ENCODE assay signal across 12 cellular contexts in the genomic region with DNA sequence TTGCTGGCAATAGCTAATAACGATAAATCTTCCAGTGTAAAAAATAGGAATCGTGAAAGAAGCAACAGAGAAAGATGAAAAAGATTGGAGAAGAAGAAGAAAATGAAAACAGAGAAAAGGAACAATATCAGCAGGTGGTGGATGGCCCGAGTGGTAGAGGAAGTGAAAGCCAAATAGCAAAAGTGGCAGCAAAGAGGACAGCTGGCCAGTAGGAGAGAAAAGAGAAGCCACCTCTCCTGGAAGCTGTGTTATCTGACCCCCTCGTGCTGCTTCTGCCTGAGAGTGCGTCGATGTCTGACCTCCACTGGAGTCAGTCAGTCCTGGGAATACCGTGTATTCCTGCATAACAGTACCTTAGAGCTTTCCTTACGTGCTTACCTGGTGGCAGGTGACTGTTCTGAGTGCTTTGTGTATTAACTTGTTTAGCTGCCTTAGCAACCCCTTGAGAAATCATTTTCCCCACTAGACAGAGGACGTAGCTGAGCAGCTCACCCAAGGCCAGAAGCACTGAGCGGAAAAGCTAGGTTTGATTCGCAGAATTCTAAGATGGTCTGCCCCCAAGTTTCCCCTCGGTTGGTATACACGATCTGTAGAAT.
DNase-seq lines count a peak whose midpoint lies in the region; ATAC-seq and TF ChIP-seq lines count a peak whose summit lies in the region.
"Had no signal": no experiment of that assay in that cellular context is flagged by ENCODE, and none has a peak within 500 bp of the region (broad histone marks: within the 10 kb centered on the region; RNA-seq: fewer than 3 reads in every experiment).

No MANE protein-coding gene starts in this region.

- H3K4me1 ChIP-seq in smooth muscle cell (ENCODE audit: low read depth): peaks cover 3% of the 10 kb centered on the region

- H3K27ac ChIP-seq in SU-DHL-6 (ENCODE audit: low read depth, low read length): peak overlapping the region; percentile 86
- H3K27ac ChIP-seq in smooth muscle cell (ENCODE audit: low read depth): peak overlapping the region; percentile 86

- H3K36me3 ChIP-seq in SU-DHL-6 (ENCODE audit: low read length) (no peaks in the 10 kb centered on the region), smooth muscle cell (ENCODE audit: low read depth) (no peaks in the 10 kb centered on the region)

- no peak for TF ChIP-seq CTCF in SU-DHL-6 (IDR thresholded peaks at IDR 0.05; ENCODE audit: insufficient read depth, low read length, poor library complexity, severe bottlenecking)
- TF ChIP-seq CTCF in smooth muscle cell (IDR thresholded peaks at IDR 0.05; ENCODE audit: borderline replicate concordance, insufficient read depth, poor library complexity, severe bottlenecking): no peak

- H3K9me3 Mint-ChIP-seq in activated T-helper 1 cell treated with anti-CD3 and anti-CD28 coated beads, Interleukin-12 subunit alpha, Interleukin-12 subunit beta, Interleukin-2, Interleukin-4 antibody, amounts not matched to agents 30 ng/mL and 10 ng/mL and 1 ng/mL, durations not matched to agents 14 hours and 24 hours and 36 hours: no peaks in the 10 kb centered on the region

- H3K4me1 Mint-ChIP-seq in activated T-helper 1 cell treated with anti-CD3 and anti-CD28 coated beads, Interleukin-12 subunit alpha, Interleukin-12 subunit beta, Interleukin-2, Interleukin-4 antibody, amounts not matched to agents 30 ng/mL and 10 ng/mL and 1 ng/mL, durations not matched to agents 14 hours and 24 hours and 36 hours (ENCODE audit: low read depth): peaks cover 24% of the 10 kb centered on the region

- 78% methylated on average over 13 of the region's 13 CpGs for WGBS in smooth muscle cell (ENCODE audit: low lambda C conversion rate)

- H3K9me2 ChIP-seq in SU-DHL-6 (replicated peaks; ENCODE audit: insufficient read depth, low read length): no peaks in the 10 kb centered on the region

- H3K4me3 ChIP-seq in SU-DHL-6 (ENCODE audit: insufficient read depth, low read length, poor library complexity, severe bottlenecking): no peak overlapping the region
- no peak overlapping the region for H3K4me3 ChIP-seq in smooth muscle cell

- H3K79me2 ChIP-seq in SU-DHL-6 (ENCODE audit: insufficient read depth, low read length) (no peaks in the 10 kb centered on the region), smooth muscle cell (ENCODE audit: low read depth) (no peaks in the 10 kb centered on the region)

- H3K27me3 ChIP-seq in SU-DHL-6 (ENCODE audit: low read length) (no peaks in the 10 kb centered on the region), smooth muscle cell (ENCODE audit: low read depth) (no peaks in the 10 kb centered on the region)

- H3K9ac ChIP-seq in SU-DHL-6 (ENCODE audit: low read length): peak overlapping the region; percentile 34
- H3K9ac ChIP-seq in smooth muscle cell (ENCODE audit: low read depth): peak overlapping the region; percentile 65

- no peaks in the 10 kb centered on the region for H3K9me3 ChIP-seq in SU-DHL-6 (ENCODE audit: insufficient read depth, low read length)
- H3K9me3 ChIP-seq in smooth muscle cell (replicated peaks; ENCODE audit: low read depth): no peaks in the 10 kb centered on the region

- DNase-seq in NCI-H1417 (lab: John Stamatoyannopoulos, UW): peak; percentile 40 to 72 (median 70)
- DNase-seq in NCI-H1417 treated with DMSO at 0.1 percent for 48 hours (lab: John Stamatoyannopoulos, UW): no peak
- peak; percentile 67 for DNase-seq in NCI-H187 treated with DMSO at 0.1 percent for 48 hours (lab: John Stamatoyannopoulos, UW)
- no peak for DNase-seq in smooth muscle cell (lab: John Stamatoyannopoulos, UW; ENCODE audit: unreplicated experiment)
- no peak for DNase-seq in activated T-helper 1 cell treated with anti-CD3 and anti-CD28 coated beads, Interleukin-12 subunit alpha, Interleukin-12 subunit beta, Interleukin-2, Interleukin-4 antibody, amounts not matched to agents 30 ng/mL and 10 ng/mL and 1 ng/mL, durations not matched to agents 14 hours and 24 hours and 36 hours (ENCODE audit: low spot score)
- DNase-seq: 8988T, GDM1, mammary epithelial cell had no signal

- H3K27ac Mint-ChIP-seq in activated T-helper 1 cell treated with anti-CD3 and anti-CD28 coated beads, Interleukin-12 subunit alpha, Interleukin-12 subunit beta, Interleukin-2, Interleukin-4 antibody, amounts not matched to agents 30 ng/mL and 10 ng/mL and 1 ng/mL, durations not matched to agents 14 hours and 24 hours and 36 hours: no peak overlapping the region

- no peak for ATAC-seq in HG03025 (IDR thresholded peaks at IDR 0.05; ENCODE audit: low FRiP score, unreplicated experiment)
- no peak for ATAC-seq in GM19023 (IDR thresholded peaks at IDR 0.05; ENCODE audit: unreplicated experiment)
- ATAC-seq: sciatic nerve had no signal

- H3F3A ChIP-seq in SU-DHL-6 (ENCODE audit: insufficient read depth) (peaks cover 20% of the 10 kb centered on the region), smooth muscle cell (ENCODE audit: low read depth) (no peaks in the 10 kb centered on the region)

- intact Hi-C loops in activated T-helper 1 cell treated with anti-CD3 and anti-CD28 coated beads, Interleukin-12 subunit alpha, Interleukin-12 subunit beta, Interleukin-2, Interleukin-4 antibody, amounts not matched to agents 30 ng/mL and 10 ng/mL and 1 ng/mL, durations not matched to agents 14 hours and 24 hours and 36 hours (cut with micrococcal nuclease): no loop called here

- no peaks in the 10 kb centered on the region for H3K36me3 Mint-ChIP-seq in activated T-helper 1 cell treated with anti-CD3 and anti-CD28 coated beads, Interleukin-12 subunit alpha, Interleukin-12 subunit beta, Interleukin-2, Interleukin-4 antibody, amounts not matched to agents 30 ng/mL and 10 ng/mL and 1 ng/mL, durations not matched to agents 14 hours and 24 hours and 36 hours (ENCODE audit: low read depth)

- peaks cover 38% of the 10 kb centered on the region for H3K27me3 Mint-ChIP-seq in activated T-helper 1 cell treated with anti-CD3 and anti-CD28 coated beads, Interleukin-12 subunit alpha, Interleukin-12 subunit beta, Interleukin-2, Interleukin-4 antibody, amounts not matched to agents 30 ng/mL and 10 ng/mL and 1 ng/mL, durations not matched to agents 14 hours and 24 hours and 36 hours (ENCODE audit: insufficient read depth)

- H4K20me1 ChIP-seq in SU-DHL-6 (ENCODE audit: low read depth, low read length) (no peaks in the 10 kb centered on the region), smooth muscle cell (ENCODE audit: low read depth) (no peaks in the 10 kb centered on the region)

- H3K4me2 ChIP-seq in SU-DHL-6 (ENCODE audit: low read depth, low read length, poor library complexity, severe bottlenecking) (peak overlapping the region; percentile 59), smooth muscle cell (peak overlapping the region; percentile 19)

- no peak overlapping the region for H3K4me3 Mint-ChIP-seq in activated T-helper 1 cell treated with anti-CD3 and anti-CD28 coated beads, Interleukin-12 subunit alpha, Interleukin-12 subunit beta, Interleukin-2, Interleukin-4 antibody, amounts not matched to agents 30 ng/mL and 10 ng/mL and 1 ng/mL, durations not matched to agents 14 hours and 24 hours and 36 hours

- H2AFZ ChIP-seq in SU-DHL-6 (ENCODE audit: low read depth, low read length, severe bottlenecking) (no peak overlapping the region), smooth muscle cell (ENCODE audit: low read depth) (no peak overlapping the region)

Comparison
In these comparisons a context has a peak if more than half of its experiments do, and no peak if none do; other contexts are left out.
1. DNase-seq: peak in NCI-H1417 (3 of 3) and NCI-H187 treated with DMSO at 0.1 percent for 48 hours (single experiment); none in NCI-H1417 treated with DMSO at 0.1 percent for 48 hours (single experiment), smooth muscle cell (single experiment) and activated T-helper 1 cell treated with anti-CD3 and anti-CD28 coated beads, Interleukin-12 subunit alpha, Interleukin-12 subunit beta, Interleukin-2, Interleukin-4 antibody, amounts not matched to agents 30 ng/mL and 10 ng/mL and 1 ng/mL, durations not matched to agents 14 hours and 24 hours and 36 hours (single experiment).